ENCODE assay signal across 17 cellular contexts in genomic region chr2:152762202-152762601, GRCh38. TPM values are rescaled to one million over a fixed set of nuclear protein-coding genes. Genes with fewer than 3 reads are reported as not detected.
DNase-seq lines count a peak whose midpoint lies in the region; ATAC-seq, FAIRE-seq and TF ChIP-seq lines count a peak whose summit lies in the region.
"Had no signal": no experiment of that assay in that cellular context is flagged by ENCODE, and none has a peak within 500 bp of the region (broad histone marks: within the 10 kb centered on the region; RNA-seq: fewer than 3 reads in every experiment).

No MANE protein-coding gene starts in this region.

- H3K4me3 ChIP-seq in mesodermal cell (ENCODE audit: extremely low read depth, insufficient read depth, low read length, poor library complexity, severe bottlenecking) (no peak overlapping the region), mammary epithelial cell (replicated peaks in 1 of 3; ENCODE audit: insufficient read depth in 1 of 3, low read depth in 2 of 3, low read length in 3 of 3) (no peak overlapping the region)

- H3K4me2 ChIP-seq in mammary epithelial cell (ENCODE audit: insufficient read depth, low read depth, low read length) = no peak overlapping the region

- CTCF ChIA-PET in mammary epithelial cell (lab: Charles Lee; ENCODE audit: low non-redundant PET) = no interaction called here

- H2AFZ ChIP-seq in mammary epithelial cell (ENCODE audit: low read depth, low read length) = no peak overlapping the region

- BruUV-seq in mammary epithelial cell (replicated peaks; lab: Mats Ljungman, UMichigan) = no TSS peak

- no peak for FAIRE-seq in HTR-8/SVneo (lab: Jason Lieb, UNC)

- H3K4me1 ChIP-seq in mesodermal cell (ENCODE audit: control insufficient read depth, insufficient read depth, low read length, poor library complexity, severe bottlenecking) (peaks cover 6% of the 10 kb centered on the region), mammary epithelial cell (ENCODE audit: insufficient read depth, low read length) (no peaks in the 10 kb centered on the region)

- H3K79me2 ChIP-seq in mammary epithelial cell (ENCODE audit: insufficient read depth, low read length) = no peaks in the 10 kb centered on the region

- DNase-seq in AG08396 (ENCODE audit: low spot score) (peak; percentile 55), M059J (ENCODE audit: low read depth) (peak; percentile 36), fibroblast of gingiva (ENCODE audit: low read depth) (peak; percentile 61), NCI-H2227 treated with DMSO at 0.1 percent for 48 hours (lab: John Stamatoyannopoulos, UW) (no peak), mammary epithelial cell (no peak), HTR-8/SVneo (ENCODE audit: insufficient read length, low spot score) (no peak)
- DNase-seq: activated CD8-positive, alpha-beta memory T cell treated with anti-CD3 and anti-CD28 coated beads, Interleukin-2, amount 50 U/mL, for 48 hours; activated naive CD8-positive, alpha-beta T cell treated with anti-CD3 and anti-CD28 coated beads for 36 hours; C1 segment of cervical spinal cord; NCI-H1436; NCI-H774; posterior cingulate gyrus; stimulated activated CD4-positive, alpha-beta T cell treated with anti-CD3 and anti-CD28 coated beads, Interleukin-4, amount 100 ng/mL, for 24 hours; stimulated activated naive CD8-positive, alpha-beta T cell treated with anti-CD3 and anti-CD28 coated beads, Interleukin-15, Interleukin-2, amounts not matched to agents 100 U/mL and 50 U/mL, for 24 hours had no signal

- no peak for TF ChIP-seq CTCF in mammary epithelial cell (conservative IDR thresholded peaks at IDR 0.05 in 1 of 2, IDR thresholded peaks at IDR 0.05 in 1 of 2; ENCODE audit: extremely low read depth in 1 of 2, insufficient read depth in 1 of 2, low read depth in 1 of 2, low read length in 2 of 2)

- WGBS in mesodermal cell (ENCODE audit: insufficient coverage in 2 of 2), 2 experiments = 65 to 84% methylated on average over 4 of the region's 5 CpGs
- WGBS in mammary epithelial cell (ENCODE audit: low coverage, missing lambda C conversion rate) = 83% methylated on average over 5 of the region's 5 CpGs

- intact Hi-C loops in mammary epithelial cell (cut with micrococcal nuclease) = no loop called here

- peak overlapping the region; percentile 88 for H3K27ac ChIP-seq in mesodermal cell (ENCODE audit: low read depth, low read length, severe bottlenecking)
- no peak overlapping the region for H3K27ac ChIP-seq in mammary epithelial cell (ENCODE audit: insufficient read depth, low read depth, low read length)

- H3K9me3 ChIP-seq in mesodermal cell (ENCODE audit: control insufficient read depth, low read length) (no peaks in the 10 kb centered on the region), mammary epithelial cell (replicated peaks; ENCODE audit: insufficient read depth, low read length) (no peaks in the 10 kb centered on the region)

- ATAC-seq in activated CD4-positive, CD25-positive, alpha-beta regulatory T cell treated with anti-CD3 and anti-CD28 coated beads, Interleukin-2, amount 50 U/mL, for 24 hours = no peak
- ATAC-seq: stimulated activated naive CD8-positive, alpha-beta T cell treated with anti-CD3 and anti-CD28 coated beads, Interleukin-15, Interleukin-2, amounts not matched to agents 100 U/mL and 50 U/mL, for 24 hours; WTC11 had no signal

- in situ Hi-C loops in mammary epithelial cell (cut with MboI; ENCODE audit: low sequenced_read_pairs in 2 of 2) = no loop called here

- no peaks in the 10 kb centered on the region for H4K20me1 ChIP-seq in mammary epithelial cell (ENCODE audit: insufficient read depth, low read length)

- H3K36me3 ChIP-seq in mesodermal cell (ENCODE audit: control insufficient read depth, insufficient read depth, low read length) = peaks cover 28% of the 10 kb centered on the region
- peaks cover 7% of the 10 kb centered on the region for H3K36me3 ChIP-seq in mammary epithelial cell (ENCODE audit: insufficient read depth, low read length)

- H3K27me3 ChIP-seq in mammary epithelial cell (ENCODE audit: insufficient read depth, low read length) = no peaks in the 10 kb centered on the region

- no peak overlapping the region for H3K9ac ChIP-seq in mammary epithelial cell (ENCODE audit: insufficient read depth, low read length)

- dilution Hi-C loops in mammary epithelial cell (cut with HindIII; ENCODE audit: low sequenced_read_pairs) = no loop called here

RNA-seq across cellular contexts. Expression of gene ARL6IP6, which starts 43.8 kb away (rescaled TPM):
- 53.6 and 66.7 TPM in 2 replicates for total RNA-seq in M059J (2014; rRNA removed; shearing (Covaris generic))
- 56.1 TPM for polyA plus RNA-seq in mesodermal cell (2013, experiment 1 of 2)
- 66.9 TPM for polyA plus RNA-seq in mesodermal cell (2013, experiment 2 of 2)
- total RNA-seq in mammary epithelial cell = 10 to 100 TPM; 20.3 to 24.3 TPM
- polyA plus RNA-seq in mammary epithelial cell = 25.4 TPM
- polyA minus RNA-seq in mammary epithelial cell = 86.7 TPM

RNA-seq across cellular contexts. Expression of gene PRPF40A, which starts 44.9 kb away (rescaled TPM):
- 103 and 105 TPM in 2 replicates for total RNA-seq in M059J (2014; rRNA removed; shearing (Covaris generic))
- polyA plus RNA-seq in mesodermal cell (2013, experiment 1 of 2) = 137 TPM
- 193 TPM for polyA plus RNA-seq in mesodermal cell (2013, experiment 2 of 2)
- total RNA-seq in mammary epithelial cell = 100 to 1,000 TPM; 126 to 133 TPM
- polyA plus RNA-seq in mammary epithelial cell = 78.8 TPM
- 91.4 TPM for polyA minus RNA-seq in mammary epithelial cell

Comparison
In these comparisons a context has a peak if more than half of its experiments do, and no peak if none do; other contexts are left out.
1. DNase-seq: peak in AG08396 (single experiment), M059J (single experiment) and fibroblast of gingiva (single experiment); none in NCI-H2227 treated with DMSO at 0.1 percent for 48 hours (single experiment), mammary epithelial cell (single experiment) and HTR-8/SVneo (single experiment).